ENCODE assay signal across 28 cellular contexts in the genomic region with DNA sequence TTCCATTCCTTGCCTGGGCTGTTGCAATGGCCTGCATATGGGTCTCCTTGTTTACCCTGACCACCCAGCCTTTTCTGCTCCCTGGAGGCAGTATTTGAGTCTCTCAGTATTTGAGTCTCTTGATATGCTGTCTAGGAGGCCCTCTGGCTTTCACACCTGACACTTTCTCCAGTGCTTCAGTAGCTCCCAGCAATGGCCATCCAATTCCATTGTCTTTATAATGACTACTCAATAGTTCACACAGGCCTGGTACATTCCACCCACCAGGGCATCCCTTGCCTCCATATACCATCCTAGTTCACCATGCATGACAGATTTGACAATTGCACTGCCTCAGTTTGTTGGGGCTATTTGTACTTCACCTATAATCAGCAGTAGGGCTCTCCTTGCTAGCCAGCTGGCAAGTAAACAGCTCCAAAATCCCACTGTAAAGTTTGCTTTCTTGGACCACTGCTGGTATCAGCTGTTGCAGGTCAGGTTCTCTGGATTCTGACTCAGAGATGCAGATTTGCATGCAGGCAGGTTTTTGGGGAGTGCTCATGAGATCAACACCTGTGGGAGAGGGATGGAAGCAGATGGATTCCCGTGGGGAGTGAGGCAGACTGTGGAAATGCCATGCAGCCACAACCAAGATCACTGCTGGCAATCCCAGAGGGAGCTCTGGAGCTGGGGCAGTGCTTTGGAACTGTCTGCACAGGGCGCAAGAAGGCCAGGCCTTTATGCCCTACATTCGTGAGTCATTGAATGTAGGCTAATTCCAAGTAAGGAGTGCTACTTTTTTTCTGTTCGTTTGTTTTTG. TPM values are rescaled to one million over a fixed set of nuclear protein-coding genes. Genes with fewer than 3 reads are reported as not detected.
DNase-seq lines count a peak whose midpoint lies in the region; ATAC-seq and TF ChIP-seq lines count a peak whose summit lies in the region.
"Had no signal": no experiment of that assay in that cellular context is flagged by ENCODE, and none has a peak within 500 bp of the region (broad histone marks: within the 10 kb centered on the region; RNA-seq: fewer than 3 reads in every experiment).

No MANE protein-coding gene starts in this region.

- H3K27me3 ChIP-seq in HUES48 (ENCODE audit: control insufficient read depth, insufficient read depth, low read length) (no peaks in the 10 kb centered on the region), foreskin keratinocyte (peaks cover 49% of the 10 kb centered on the region), gastrocnemius medialis (no peaks in the 10 kb centered on the region)
- H3K27me3 ChIP-seq: BLaER1 treated with 17β-estradiol and CSF1 and Interleukin-3, amounts not matched to agents 10 nM and 100 nM; MG63 had no signal

- H3K9me3 ChIP-seq in HUES48 (ENCODE audit: control insufficient read depth, insufficient read depth, low read length) = no peaks in the 10 kb centered on the region
- H3K9me3 ChIP-seq in gastrocnemius medialis = no peaks in the 10 kb centered on the region
- H3K9me3 ChIP-seq: Caco-2, MG63, SK-N-SH had no signal

- H3K27me3 Mint-ChIP-seq in immature natural killer cell (ENCODE audit: low read depth in 3 of 3) = peaks cover 0 to 7% (median 6%) of the 10 kb centered on the region in 3 donors
- H3K27me3 Mint-ChIP-seq: CD4-positive, alpha-beta memory T cell had no signal

- TF ChIP-seq POLR2A in gastrocnemius medialis (IDR thresholded peaks at IDR 0.05) = no peak

- H3K4me1 ChIP-seq in HUES48 (ENCODE audit: control insufficient read depth, insufficient read depth, low read length) (peaks cover 25% of the 10 kb centered on the region), foreskin keratinocyte (no peaks in the 10 kb centered on the region), gastrocnemius medialis (peaks cover 9 to 15% of the 10 kb centered on the region in 2 donors)

- intact Hi-C loops in gastrocnemius medialis (cut with DNase I; ENCODE audit: low total_unique reads) = no loop called here

- H3K36me3 Mint-ChIP-seq in immature natural killer cell = peaks cover 0 to 9% (median 6%) of the 10 kb centered on the region in 3 donors
- H3K36me3 Mint-ChIP-seq: CD4-positive, alpha-beta memory T cell had no signal

- H3K27ac Mint-ChIP-seq in immature natural killer cell = peak overlapping the region; percentile 0 to 85 (median 58)

- ATAC-seq in foreskin keratinocyte = peak; percentile 29
- ATAC-seq in gastrocnemius medialis = no peak
- ATAC-seq: HepG2, K562, Panc1 had no signal

- no peaks in the 10 kb centered on the region for H3K9me3 Mint-ChIP-seq in immature natural killer cell
- H3K9me3 Mint-ChIP-seq: CD4-positive, alpha-beta memory T cell had no signal

- peaks cover 71 to 82% of the 10 kb centered on the region in 2 donors for H3K4me1 Mint-ChIP-seq in immature natural killer cell

- peak overlapping the region in 1 of 5 donors; percentile 16 for H3K4me3 Mint-ChIP-seq in immature natural killer cell

- H3K36me3 ChIP-seq in HUES48 (ENCODE audit: control insufficient read depth, insufficient read depth, low read length) = no peaks in the 10 kb centered on the region
- H3K36me3 ChIP-seq in gastrocnemius medialis = no peaks in the 10 kb centered on the region
- H3K36me3 ChIP-seq: BLaER1 treated with 17β-estradiol and CSF1 and Interleukin-3, amounts not matched to agents 10 nM and 100 nM; MG63 had no signal

- H3K27ac ChIP-seq in HUES48 (ENCODE audit: low read depth, low read length) (peak overlapping the region; percentile 3), foreskin keratinocyte (no peak overlapping the region), gastrocnemius medialis (no peak overlapping the region)
- H3K27ac ChIP-seq: BLaER1 treated with 17β-estradiol and CSF1 and Interleukin-3, amounts not matched to agents 10 nM and 100 nM had no signal

- in situ Hi-C loops in gastrocnemius medialis (cut with MboI; ENCODE audit: low sequenced_read_pairs in 4 of 4) = loop anchor here in 1 of 4 donors (10.0 kb wide), 1 partner anchor 53 kb away; no protein-coding TSS in a partner anchor

- TF ChIP-seq CTCF in foreskin keratinocyte (conservative IDR thresholded peaks at IDR 0.05) = no peak
- no peak for TF ChIP-seq CTCF in gastrocnemius medialis (IDR thresholded peaks at IDR 0.05 in 4 of 5, conservative IDR thresholded peaks at IDR 0.05 in 1 of 5)

- no peak overlapping the region for H3K9ac ChIP-seq in HUES48 (ENCODE audit: low read depth, low read length)
- H3K9ac ChIP-seq: BLaER1 treated with 17β-estradiol and CSF1 and Interleukin-3, amounts not matched to agents 10 nM and 100 nM; SK-N-SH had no signal

- DNase-seq in ELF-1 (ENCODE audit: low read depth, low spot score) (peak; percentile 90), foreskin keratinocyte (no peak), immature natural killer cell (no peak), gastrocnemius medialis (no peak), NCI-H2171 treated with DMSO at 0.1 percent for 48 hours (lab: John Stamatoyannopoulos, UW) (no peak), NCI-H146 (lab: John Stamatoyannopoulos, UW) (no peak), kidney tubule cell (ENCODE audit: low spot score) (no peak)
- DNase-seq: 8988T; Caco-2; CD4-positive, alpha-beta memory T cell; DMS 273 treated with DMSO at 0.1 percent for 48 hours; DND-41; MG63; NCI-H1048; NCI-H1436; NCI-H1930; NCI-H226; NCI-H510A treated with DMSO at 0.1 percent for 48 hours; NCI-H748 treated with DMSO at 0.1 percent for 48 hours; SIG-M5; SK-N-SH had no signal

- H3K4me3 ChIP-seq in HUES48 (ENCODE audit: low read depth, low read length) (no peak overlapping the region), gastrocnemius medialis (no peak overlapping the region)
- H3K4me3 ChIP-seq: BLaER1 treated with 17β-estradiol and CSF1 and Interleukin-3, amounts not matched to agents 10 nM and 100 nM; K562; MG63 had no signal

RNA-seq across cellular contexts. Expression of a gene that starts 19.1 kb away (rescaled TPM):
- total RNA-seq in foreskin keratinocyte = not detected in 2 replicates
- polyA plus RNA-seq in foreskin keratinocyte = not detected in 2 replicates
- polyA plus RNA-seq in immature natural killer cell = under 1 TPM in 2 of 3 donors, not detected in 1; 0.03 to 0.27 TPM
- 100 to 1,000 TPM in 2 of 4 donors, 10 to 100 TPM in 2; 52.4 to 329 (median 128) TPM for total RNA-seq in gastrocnemius medialis
- total RNA-seq: Caco-2; CD4-positive, alpha-beta memory T cell; G401; H4; HepG2 had no signal
- polyA plus RNA-seq: HepG2, SK-N-SH had no signal

RNA-seq across cellular contexts. Expression of a gene that starts 58.1 kb away (rescaled TPM):
- total RNA-seq in foreskin keratinocyte (9.6 and 16.1 TPM in 2 replicates), gastrocnemius medialis (10 to 100 TPM; 27.5 to 66.8 (median 42.3) TPM)
- polyA plus RNA-seq in foreskin keratinocyte (6.4 and 10.2 TPM in 2 replicates), immature natural killer cell (10 to 100 TPM; 42.1 to 46.6 (median 43.4) TPM)

Comparison
In these comparisons a context has a peak if more than half of its experiments do, and no peak if none do; other contexts are left out.
1. RNA of a gene that starts 19.1 kb away (total RNA-seq): 52.4 to 329 TPM in gastrocnemius medialis; not detected in foreskin keratinocyte; every median in the first group is over 10 times any median in the second.